9 cellular contexts compared by ENCODE assay signal in the genomic region with DNA sequence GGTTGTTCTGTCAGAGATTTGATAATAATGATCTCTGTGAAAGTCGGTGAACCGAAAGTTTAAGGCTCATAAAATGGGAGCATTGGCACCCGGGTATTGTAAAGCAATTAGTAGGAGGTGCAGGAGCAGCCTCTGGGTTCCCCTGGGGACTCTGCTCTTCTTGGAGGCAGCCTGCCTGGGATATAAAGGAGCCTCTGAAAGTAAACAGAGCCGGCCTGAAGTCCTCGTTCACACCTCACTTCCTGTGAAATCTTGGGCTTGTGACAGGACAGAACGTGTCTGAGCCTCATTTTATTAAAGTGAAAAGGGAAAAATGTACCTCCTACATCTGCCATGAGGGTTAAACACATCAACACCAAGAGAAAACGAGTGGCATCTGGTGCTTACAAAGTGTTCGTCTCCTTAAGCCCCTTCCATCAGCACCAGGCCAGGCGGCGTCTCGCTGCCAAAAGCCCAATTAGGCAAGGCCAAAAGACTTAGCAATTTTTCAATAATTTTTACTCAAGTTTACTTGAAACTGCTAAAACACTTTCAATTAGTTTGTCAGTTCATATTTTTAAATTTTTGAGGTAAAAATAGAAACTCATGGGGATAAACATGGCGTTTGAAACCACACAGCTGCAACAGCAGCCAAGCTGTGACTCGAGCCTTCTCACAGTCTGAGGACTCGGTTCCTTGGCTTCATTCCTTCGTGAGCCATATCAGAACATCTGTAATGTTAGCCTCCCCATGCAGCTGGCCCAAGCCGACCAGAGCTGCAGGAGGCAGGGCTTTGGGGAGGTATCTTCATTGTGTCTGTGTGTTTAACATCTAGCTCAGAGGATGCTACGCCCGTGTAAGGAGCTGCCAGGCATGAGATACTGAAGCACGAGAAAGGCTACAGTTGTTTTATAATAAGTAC. TPM values are rescaled to one million over a fixed set of nuclear protein-coding genes. Genes with fewer than 3 reads are reported as not detected.
DNase-seq lines count a peak whose midpoint lies in the region; ATAC-seq, FAIRE-seq and TF ChIP-seq lines count a peak whose summit lies in the region.
"Had no signal": no experiment of that assay in that cellular context is flagged by ENCODE, and none has a peak within 500 bp of the region (broad histone marks: within the 10 kb centered on the region; RNA-seq: fewer than 3 reads in every experiment).

No MANE protein-coding gene starts in this region.

- POLR2A ChIA-PET in CD8-positive, alpha-beta T cell (lab: Charles Lee): no interaction called here

- H3K27ac ChIP-seq in CD8-positive, alpha-beta T cell (ENCODE audit: low read depth, low read length): no peak overlapping the region

- H3K27me3 Mint-ChIP-seq in CD8-positive, alpha-beta T cell (ENCODE audit: low read depth): peaks cover 40% of the 10 kb centered on the region

- H3K27ac Mint-ChIP-seq in CD8-positive, alpha-beta T cell: no peak overlapping the region
- H3K27ac Mint-ChIP-seq: activated naive CD4-positive, alpha-beta T cell treated with anti-CD3 and anti-CD28 coated beads, Interleukin-2, amount 50 U/mL, for 24 hours had no signal

- no peak overlapping the region for H3K4me3 Mint-ChIP-seq in CD8-positive, alpha-beta T cell
- H3K4me3 Mint-ChIP-seq: activated naive CD4-positive, alpha-beta T cell treated with anti-CD3 and anti-CD28 coated beads, Interleukin-2, amount 50 U/mL, for 24 hours had no signal

- no peaks in the 10 kb centered on the region for H3K4me1 ChIP-seq in CD8-positive, alpha-beta T cell (ENCODE audit: insufficient read depth, low read length)

- H3K36me3 Mint-ChIP-seq in CD8-positive, alpha-beta T cell: no peaks in the 10 kb centered on the region
- H3K36me3 Mint-ChIP-seq: activated naive CD4-positive, alpha-beta T cell treated with anti-CD3 and anti-CD28 coated beads, Interleukin-2, amount 50 U/mL, for 24 hours had no signal

- H3K4me1 Mint-ChIP-seq in CD8-positive, alpha-beta T cell (ENCODE audit: low read depth): no peaks in the 10 kb centered on the region
- H3K4me1 Mint-ChIP-seq: activated naive CD4-positive, alpha-beta T cell treated with anti-CD3 and anti-CD28 coated beads, Interleukin-2, amount 50 U/mL, for 24 hours had no signal

- H3K4me3 ChIP-seq in fibroblast of mammary gland (ENCODE audit: control insufficient read depth, low read depth, low read length): no peak overlapping the region
- H3K4me3 ChIP-seq in CD8-positive, alpha-beta T cell (ENCODE audit: low read depth, low read length): no peak overlapping the region

- TF ChIP-seq CTCF in fibroblast of mammary gland (conservative IDR thresholded peaks at IDR 0.05; ENCODE audit: control insufficient read depth, insufficient read depth, low read depth, low read length): no peak
- TF ChIP-seq CTCF in CD8-positive, alpha-beta T cell (IDR thresholded peaks at IDR 0.05): no peak

- no peaks in the 10 kb centered on the region for H3K9me3 ChIP-seq in CD8-positive, alpha-beta T cell (ENCODE audit: low read length)

- no peaks in the 10 kb centered on the region for H3K36me3 ChIP-seq in CD8-positive, alpha-beta T cell (ENCODE audit: insufficient read depth, low read length)

- intact Hi-C loops in CD8-positive, alpha-beta T cell (cut with DNase I, micrococcal nuclease): no loop called here

- no peaks in the 10 kb centered on the region for H3K27me3 ChIP-seq in CD8-positive, alpha-beta T cell (ENCODE audit: insufficient read depth, low read length)

- no peak for ATAC-seq in CD8-positive, alpha-beta T cell
- ATAC-seq in GM18873 (IDR thresholded peaks at IDR 0.05; ENCODE audit: low FRiP score, unreplicated experiment): no peak

- no peaks in the 10 kb centered on the region for H3K9me3 Mint-ChIP-seq in CD8-positive, alpha-beta T cell
- H3K9me3 Mint-ChIP-seq: activated naive CD4-positive, alpha-beta T cell treated with anti-CD3 and anti-CD28 coated beads, Interleukin-2, amount 50 U/mL, for 24 hours had no signal

- TF ChIP-seq POLR2A in GM12892 (IDR thresholded peaks at IDR 0.05; ENCODE audit: low read depth, low read length): no peak

- peak; percentile 46 for FAIRE-seq in GM12892 (lab: Jason Lieb, UNC)

- CTCF ChIA-PET in CD8-positive, alpha-beta T cell (lab: Charles Lee): no interaction called here

- DNase-seq in GM12892 (ENCODE audit: insufficient read length) (no peak), NCI-H2227 treated with DMSO at 0.1 percent for 48 hours (lab: John Stamatoyannopoulos, UW) (peak; percentile 34), fibroblast of mammary gland (ENCODE audit: low read depth) (peak; percentile 61), retina (peak; percentile 75), occipital lobe (lab: John Stamatoyannopoulos, UW) (no peak), Ammon's horn (ENCODE audit: low spot score) (no peak)
- no peak for DNase-seq in CD8-positive, alpha-beta T cell

RNA-seq across cellular contexts. Expression of a gene that starts 33.6 kb away (rescaled TPM):
- 0.17 TPM for polyA plus RNA-seq in GM12892 (2012; ENCODE audit: missing spikeins)
- not detected for total RNA-seq in CD8-positive, alpha-beta T cell
- total RNA-seq in occipital lobe: 83.6 TPM

Comparison
In these comparisons a context has a peak if more than half of its experiments do, and no peak if none do; other contexts are left out.
1. DNase-seq: peak in NCI-H2227 treated with DMSO at 0.1 percent for 48 hours (single experiment), fibroblast of mammary gland (single experiment) and retina (single experiment); none in GM12892 (single experiment), CD8-positive, alpha-beta T cell (0 of 7), occipital lobe (single experiment) and Ammon's horn (single experiment).
2. RNA of a gene that starts 33.6 kb away (total RNA-seq): 83.6 TPM in occipital lobe (single experiment); not detected in CD8-positive, alpha-beta T cell; every median in the first group is over 10 times any median in the second.